Comparison of ENCODE assay signal across 24 cellular contexts in the genomic region with DNA sequence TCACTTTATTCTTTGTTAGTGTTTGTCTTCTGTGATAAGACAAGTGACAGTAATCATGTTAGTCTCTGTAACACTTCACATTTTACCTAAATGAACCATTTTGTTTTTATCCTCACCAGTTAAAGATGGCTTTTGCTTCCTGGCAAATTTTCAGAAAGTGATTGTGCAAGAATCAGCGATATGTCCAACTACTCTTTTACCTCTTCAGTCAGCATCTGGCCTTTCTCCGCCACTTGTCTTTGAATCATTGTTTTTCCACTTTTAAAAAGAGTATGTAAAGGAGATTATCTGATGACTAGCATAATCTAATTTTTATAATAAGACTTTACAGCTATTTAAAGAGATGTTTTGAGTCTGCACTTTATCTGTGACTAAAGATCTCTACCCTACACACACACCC. TPM values are rescaled to one million over a fixed set of nuclear protein-coding genes. Genes with fewer than 3 reads are reported as not detected.
DNase-seq lines count a peak whose midpoint lies in the region; ATAC-seq and TF ChIP-seq lines count a peak whose summit lies in the region.
"Had no signal": no experiment of that assay in that cellular context is flagged by ENCODE, and none has a peak within 500 bp of the region (broad histone marks: within the 10 kb centered on the region; RNA-seq: fewer than 3 reads in every experiment).

No MANE protein-coding gene starts in this region.

- H3K79me2 ChIP-seq in fibroblast of lung (ENCODE audit: control insufficient read depth, insufficient read depth, low read length) (no peaks in the 10 kb centered on the region), PC-3 (ENCODE audit: low read length) (no peaks in the 10 kb centered on the region)

- H3F3A ChIP-seq in PC-3 (ENCODE audit: low read length, unreplicated experiment), result no peaks in the 10 kb centered on the region

- H3K27ac ChIP-seq in fibroblast of lung (ENCODE audit: insufficient read depth, low read length) (no peak overlapping the region), PC-3 (ENCODE audit: low read length) (no peak overlapping the region)
- H3K27ac ChIP-seq: brain microvascular endothelial cell, HL-60 had no signal

- DNase-seq in A172 (ENCODE audit: low spot score) (peak; percentile 24), NCI-H1092 (lab: John Stamatoyannopoulos, UW) (peak; percentile 49), NCI-H524 (lab: John Stamatoyannopoulos, UW) (peak; percentile 22 to 61), fibroblast of lung (ENCODE audit: low read depth in 2 of 2) (peak; percentile 3 to 47), lower leg skin (ENCODE audit: low spot score in 2 of 2) (no peak), DMS53 treated with DMSO at 0.1 percent for 48 hours (lab: John Stamatoyannopoulos, UW; ENCODE audit: unreplicated experiment) (no peak), AG08395 (ENCODE audit: low spot score) (no peak), PC-3 (no peak)
- DNase-seq: activated CD8-positive, alpha-beta memory T cell treated with anti-CD3 and anti-CD28 coated beads for 24 hours; activated T-cell treated with anti-CD3 and anti-CD28 coated beads, Interleukin-2, amount 50 U/mL, for 72 hours; brain microvascular endothelial cell; CD4-positive, CD25-positive, alpha-beta regulatory T cell; NCI-H510A; nucleus accumbens had no signal

- H4K20me1 ChIP-seq in fibroblast of lung (ENCODE audit: control insufficient read depth, extremely low read depth, insufficient read depth, low read length), result no peaks in the 10 kb centered on the region
- no peaks in the 10 kb centered on the region for H4K20me1 ChIP-seq in PC-3 (ENCODE audit: low read length)

- H3K27me3 ChIP-seq in fibroblast of lung (ENCODE audit: control insufficient read depth, insufficient read depth, low read length) (no peaks in the 10 kb centered on the region), PC-3 (ENCODE audit: low read length) (no peaks in the 10 kb centered on the region)
- H3K27me3 ChIP-seq: brain microvascular endothelial cell, right atrium auricular region had no signal

- TF ChIP-seq CTCF in fibroblast of lung (conservative IDR thresholded peaks at IDR 0.05 in 1 of 2, IDR thresholded peaks at IDR 0.05 in 1 of 2; ENCODE audit: low read depth in 1 of 2, low read length in 2 of 2) (no peak), lower leg skin (IDR thresholded peaks at IDR 0.05) (no peak), PC-3 (conservative IDR thresholded peaks at IDR 0.05; ENCODE audit: low read depth, low read length) (no peak)

- no TSS peak for BruUV-seq in PC-3 (replicated peaks; lab: Mats Ljungman, UMichigan)

- H3K36me3 ChIP-seq in fibroblast of lung (ENCODE audit: control insufficient read depth, insufficient read depth, low read length), result no peaks in the 10 kb centered on the region
- H3K36me3 ChIP-seq in PC-3 (ENCODE audit: low read depth, low read length), result no peaks in the 10 kb centered on the region
- H3K36me3 ChIP-seq: brain microvascular endothelial cell, HAP-1, right atrium auricular region had no signal

- CTCF ChIA-PET in PC-3 (lab: Charles Lee), result no interaction called here

- POLR2A ChIA-PET in PC-3 (lab: Charles Lee; ENCODE audit: unreplicated experiment), result no interaction called here

- no peak overlapping the region for H2AFZ ChIP-seq in fibroblast of lung (ENCODE audit: low read length)
- H2AFZ ChIP-seq in PC-3 (ENCODE audit: low read length), result no peak overlapping the region

- H3K4me3 ChIP-seq in fibroblast of lung (replicated peaks in 1 of 4; ENCODE audit: control extremely low read depth in 1 of 4, insufficient read depth in 1 of 4, low read depth in 3 of 4, low read length in 4 of 4), result no peak overlapping the region
- H3K4me3 ChIP-seq in lower leg skin (ENCODE audit: low read depth, poor library complexity, severe bottlenecking), result no peak overlapping the region
- no peak overlapping the region for H3K4me3 ChIP-seq in PC-3 (ENCODE audit: low read length)
- H3K4me3 ChIP-seq: HAP-1, right atrium auricular region had no signal

- no peaks in the 10 kb centered on the region for H3K9me2 ChIP-seq in PC-3 (replicated peaks; ENCODE audit: low read length)

- WGBS in lower leg skin, 2 donors, result 74 to 81% methylated on average over 2 of the region's 2 CpGs

- H3K4me1 ChIP-seq in fibroblast of lung (ENCODE audit: control insufficient read depth, extremely low read depth, insufficient read depth, low read length) (no peaks in the 10 kb centered on the region), PC-3 (ENCODE audit: insufficient read depth, low read length) (peaks cover 9% of the 10 kb centered on the region; the same call in 1 of the 2 replicates)
- H3K4me1 ChIP-seq: HAP-1 had no signal

- no peak for TF ChIP-seq POLR2A in lower leg skin (IDR thresholded peaks at IDR 0.05)

- H3K9ac ChIP-seq in fibroblast of lung (ENCODE audit: insufficient read depth, low read length) (no peak overlapping the region), PC-3 (ENCODE audit: low read length) (no peak overlapping the region)

- no peaks in the 10 kb centered on the region for H3K9me3 ChIP-seq in fibroblast of lung (ENCODE audit: control insufficient read depth, insufficient read depth, low read depth, low read length)
- no peaks in the 10 kb centered on the region for H3K9me3 ChIP-seq in PC-3 (ENCODE audit: low read length)
- H3K9me3 ChIP-seq: HAP-1, right atrium auricular region had no signal

- intact Hi-C loops in lower leg skin (cut with DNase I; ENCODE audit: low total_unique reads) (no loop called here), PC-3 (cut with micrococcal nuclease) (no loop called here)

- H3K4me2 ChIP-seq in fibroblast of lung (ENCODE audit: extremely low read depth, insufficient read depth, low read length) (no peak overlapping the region), PC-3 (ENCODE audit: low read length) (no peak overlapping the region)

- ATAC-seq in PC-3, result no peak
- ATAC-seq: activated CD4-positive, CD25-positive, alpha-beta regulatory T cell treated with anti-CD3 and anti-CD28 coated beads, Interleukin-2, amount 50 U/mL, for 24 hours; activated naive CD4-positive, alpha-beta T cell treated with anti-CD3 and anti-CD28 coated beads, Interleukin-2, amount 50 U/mL, for 72 hours; activated T-cell treated with anti-CD3 and anti-CD28 coated beads, Interleukin-2, amount 50 U/mL, for 72 hours; Panc1; stimulated activated memory B cell treated with anti-CD40 and anti-IgM and Interleukin-4, amounts not matched to agents 10 μg/mL and 1 μg/mL and 100 μg/mL, for 72 hours had no signal

RNA-seq across cellular contexts. Expression of gene DGKB, which starts 3.5 kb away (rescaled TPM):
- total RNA-seq in A172 (2014; rRNA removed; shearing (Covaris generic)), result 0.07 and 0.29 TPM in 2 replicates
- total RNA-seq in fibroblast of lung (0.26 TPM in 1 of 2 replicates, not detected in the other), lower leg skin (under 1 TPM in 2 of 4 donors, not detected in 2; 0.05 to 0.58 TPM), PC-3 (2014; rRNA removed) (0.15 and 0.69 TPM in 2 replicates)
- polyA plus RNA-seq in fibroblast of lung, result 0.06 and 0.31 TPM in 2 replicates
- 0.07 TPM in 1 of 2 replicates, not detected in the other for polyA plus RNA-seq in fibroblast of lung (2012)
- 1.8 TPM in 1 of 2 replicates, not detected in the other for polyA minus RNA-seq in fibroblast of lung (ENCODE audit: low replicate concordance)
- total RNA-seq: activated naive CD4-positive, alpha-beta T cell treated with anti-CD3 and anti-CD28 coated beads, Interleukin-2, amount 50 U/mL, for 72 hours; activated T-cell treated with anti-CD3 and anti-CD28 coated beads, Interleukin-2, amount 50 U/mL, for 72 hours; CD4-positive, CD25-positive, alpha-beta regulatory T cell; endothelial cell of umbilical vein had no signal
- polyA plus RNA-seq: CD4-positive, CD25-positive, alpha-beta regulatory T cell; endothelial cell of umbilical vein; IgD-negative memory B cell; liver had no signal

Comparison
In these comparisons a context has a peak if more than half of its experiments do, and no peak if none do; other contexts are left out.
1. DNase-seq: peak in A172 (single experiment), NCI-H1092 (single experiment), NCI-H524 (2 of 2) and fibroblast of lung (2 of 2); none in lower leg skin (0 of 2), DMS53 treated with DMSO at 0.1 percent for 48 hours (single experiment), AG08395 (single experiment) and PC-3 (single experiment).